In the genomic region with DNA sequence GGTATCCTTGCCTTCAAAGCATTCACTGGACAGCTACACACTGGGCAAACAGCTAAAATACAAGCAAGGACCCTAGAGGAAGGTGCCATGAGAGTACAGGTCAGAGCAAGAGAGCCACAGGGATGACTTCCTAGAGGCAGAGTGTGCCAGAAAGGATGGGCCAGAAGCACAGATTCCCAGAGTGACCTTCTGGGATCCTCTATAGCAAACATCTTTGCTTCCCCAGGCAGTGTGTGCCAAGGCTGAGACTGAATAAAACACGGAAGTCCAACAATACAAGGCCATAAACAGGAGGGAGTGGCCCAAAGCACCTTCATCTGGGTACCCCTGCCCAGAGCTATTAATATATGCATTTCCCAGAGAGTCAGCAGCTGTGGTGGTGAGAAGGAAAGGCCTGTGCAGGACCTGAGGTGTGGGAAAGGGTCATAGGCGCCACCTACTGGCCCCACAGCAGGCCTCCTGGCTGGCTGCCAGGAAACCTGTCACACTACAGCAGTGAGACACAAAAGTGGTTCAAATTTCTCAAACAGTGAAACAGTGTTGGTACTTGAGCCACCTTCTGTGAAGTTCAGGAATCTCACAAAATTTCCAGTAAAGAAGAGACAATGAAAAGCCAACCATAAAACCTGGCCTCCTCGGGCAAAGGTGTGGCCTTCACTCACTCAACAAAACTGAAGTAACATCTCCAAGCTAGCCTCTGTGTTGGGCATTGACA, we compare ENCODE assay signal across 8 cellular contexts. TPM values are rescaled to one million over a fixed set of nuclear protein-coding genes. Genes with fewer than 3 reads are reported as not detected.
DNase-seq lines count a peak whose midpoint lies in the region; ATAC-seq lines count a peak whose summit lies in the region.

No MANE protein-coding gene starts in this region.

- intact Hi-C loops in activated CD4-positive, alpha-beta memory T cell treated with anti-CD3 and anti-CD28 coated beads for 36 hours (cut with micrococcal nuclease), result loop anchor here (1.0 to 2.0 kb wide), 2 partner anchors 17 to 123 kb away; no protein-coding TSS in a partner anchor

- H3K9me3 Mint-ChIP-seq in activated CD4-positive, alpha-beta memory T cell treated with anti-CD3 and anti-CD28 coated beads for 36 hours, result no peaks in the 10 kb centered on the region

- peaks cover 18% of the 10 kb centered on the region for H3K4me1 Mint-ChIP-seq in activated CD4-positive, alpha-beta memory T cell treated with anti-CD3 and anti-CD28 coated beads for 36 hours (ENCODE audit: low read depth)

- H3K36me3 Mint-ChIP-seq in activated CD4-positive, alpha-beta memory T cell treated with anti-CD3 and anti-CD28 coated beads for 36 hours, result peaks cover 1% of the 10 kb centered on the region

- CTCF ChIA-PET in activated CD4-positive, alpha-beta memory T cell treated with anti-CD3 and anti-CD28 coated beads for 36 hours (lab: Charles Lee), result interaction anchor here (0.6 to 4.8 kb wide), 32 partner anchors 8 to 437 kb away, joined by 3 to 73 read pairs (median 4); a partner anchor contains a TSS

- H3K4me3 Mint-ChIP-seq in activated CD4-positive, alpha-beta memory T cell treated with anti-CD3 and anti-CD28 coated beads for 36 hours, result no peak overlapping the region

- no peak for ATAC-seq in HG03025 (IDR thresholded peaks at IDR 0.05; ENCODE audit: low FRiP score, unreplicated experiment)

- POLR2A ChIA-PET in activated CD4-positive, alpha-beta memory T cell treated with anti-CD3 and anti-CD28 coated beads for 36 hours (lab: Charles Lee), result interaction anchor here (0.7 kb wide), 1 partner anchor 1311 kb away, joined by 3 read pairs; no protein-coding TSS in a partner anchor

- no peak overlapping the region for H3K27ac Mint-ChIP-seq in activated CD4-positive, alpha-beta memory T cell treated with anti-CD3 and anti-CD28 coated beads for 36 hours

- peak; percentile 93 for DNase-seq in DMS153 treated with DMSO at 0.1 percent for 48 hours (lab: John Stamatoyannopoulos, UW; ENCODE audit: unreplicated experiment)
- peak; percentile 81 for DNase-seq in HPDE6-E6E7 (ENCODE audit: extremely low spot score)
- DNase-seq in NCI-H774 (lab: John Stamatoyannopoulos, UW), result peak; percentile 82
- peak; percentile 89 for DNase-seq in activated CD4-positive, alpha-beta memory T cell treated with anti-CD3 and anti-CD28 coated beads for 36 hours
- DNase-seq in ecto neural progenitor cell (ENCODE audit: low spot score), result peak; percentile 78
- peak; percentile 91 for DNase-seq in medulla oblongata (ENCODE audit: extremely low spot score)
- peak; percentile 66 for DNase-seq in stimulated activated CD8-positive, alpha-beta memory T cell treated with anti-CD3 and anti-CD28 coated beads, Interleukin-15, amount 100 ng/mL, for 24 hours (ENCODE audit: low read depth)

- H3K27me3 Mint-ChIP-seq in activated CD4-positive, alpha-beta memory T cell treated with anti-CD3 and anti-CD28 coated beads for 36 hours, result no peaks in the 10 kb centered on the region

RNA-seq across cellular contexts. Expression of a gene that starts 20.3 kb away (rescaled TPM):
- 10 to 100 TPM; 30.3 to 34.8 TPM for total RNA-seq in activated CD4-positive, alpha-beta memory T cell treated with anti-CD3 and anti-CD28 coated beads for 36 hours
